1 cellular context compared by ENCODE assay signal in genomic region chr20:57658447-57659130, GRCh38.
A peak's percentile ranks its signal among the peaks of the same experiment; 100 is the strongest.
TF ChIP-seq lines count a peak whose summit lies in the region.

No MANE protein-coding gene starts in this region.

TF ChIP-seq in HepG2, 621 proteins besides CTCF, POLR2A, EP300 and RAD21:
- TF ChIP-seq ZFP91 (CRISPR knock-in tag; IDR thresholded peaks at IDR 0.05; ENCODE audit: borderline replicate concordance), result 0 out of 2 replicates have a peak, but pooled peaks have one; percentile 1
- TF ChIP-seq, protein P1, sequence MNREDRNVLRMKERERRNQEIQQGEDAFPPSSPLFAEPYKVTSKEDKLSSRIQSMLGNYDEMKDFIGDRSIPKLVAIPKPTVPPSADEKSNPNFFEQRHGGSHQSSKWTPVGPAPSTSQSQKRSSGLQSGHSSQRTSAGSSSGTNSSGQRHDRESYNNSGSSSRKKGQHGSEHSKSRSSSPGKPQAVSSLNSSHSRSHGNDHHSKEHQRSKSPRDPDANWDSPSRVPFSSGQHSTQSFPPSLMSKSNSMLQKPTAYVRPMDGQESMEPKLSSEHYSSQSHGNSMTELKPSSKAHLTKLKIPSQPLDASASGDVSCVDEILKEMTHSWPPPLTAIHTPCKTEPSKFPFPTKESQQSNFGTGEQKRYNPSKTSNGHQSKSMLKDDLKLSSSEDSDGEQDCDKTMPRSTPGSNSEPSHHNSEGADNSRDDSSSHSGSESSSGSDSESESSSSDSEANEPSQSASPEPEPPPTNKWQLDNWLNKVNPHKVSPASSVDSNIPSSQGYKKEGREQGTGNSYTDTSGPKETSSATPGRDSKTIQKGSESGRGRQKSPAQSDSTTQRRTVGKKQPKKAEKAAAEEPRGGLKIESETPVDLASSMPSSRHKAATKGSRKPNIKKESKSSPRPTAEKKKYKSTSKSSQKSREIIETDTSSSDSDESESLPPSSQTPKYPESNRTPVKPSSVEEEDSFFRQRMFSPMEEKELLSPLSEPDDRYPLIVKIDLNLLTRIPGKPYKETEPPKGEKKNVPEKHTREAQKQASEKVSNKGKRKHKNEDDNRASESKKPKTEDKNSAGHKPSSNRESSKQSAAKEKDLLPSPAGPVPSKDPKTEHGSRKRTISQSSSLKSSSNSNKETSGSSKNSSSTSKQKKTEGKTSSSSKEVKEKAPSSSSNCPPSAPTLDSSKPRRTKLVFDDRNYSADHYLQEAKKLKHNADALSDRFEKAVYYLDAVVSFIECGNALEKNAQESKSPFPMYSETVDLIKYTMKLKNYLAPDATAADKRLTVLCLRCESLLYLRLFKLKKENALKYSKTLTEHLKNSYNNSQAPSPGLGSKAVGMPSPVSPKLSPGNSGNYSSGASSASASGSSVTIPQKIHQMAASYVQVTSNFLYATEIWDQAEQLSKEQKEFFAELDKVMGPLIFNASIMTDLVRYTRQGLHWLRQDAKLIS (CRISPR knock-in tag; IDR thresholded peaks at IDR 0.05), result no peak
- peak; percentile 63; the same call in 1 of the 2 replicates for TF ChIP-seq EZH2 (conservative IDR thresholded peaks at IDR 0.05; ENCODE audit: low read depth, low read length)
- no peak for TF ChIP-seq ZBTB21 (CRISPR knock-in tag; IDR thresholded peaks at IDR 0.05)
- TF ChIP-seq DZIP1 (CRISPR knock-in tag; IDR thresholded peaks at IDR 0.05), result no peak
